21 cellular contexts compared by ENCODE assay signal in the genomic region with DNA sequence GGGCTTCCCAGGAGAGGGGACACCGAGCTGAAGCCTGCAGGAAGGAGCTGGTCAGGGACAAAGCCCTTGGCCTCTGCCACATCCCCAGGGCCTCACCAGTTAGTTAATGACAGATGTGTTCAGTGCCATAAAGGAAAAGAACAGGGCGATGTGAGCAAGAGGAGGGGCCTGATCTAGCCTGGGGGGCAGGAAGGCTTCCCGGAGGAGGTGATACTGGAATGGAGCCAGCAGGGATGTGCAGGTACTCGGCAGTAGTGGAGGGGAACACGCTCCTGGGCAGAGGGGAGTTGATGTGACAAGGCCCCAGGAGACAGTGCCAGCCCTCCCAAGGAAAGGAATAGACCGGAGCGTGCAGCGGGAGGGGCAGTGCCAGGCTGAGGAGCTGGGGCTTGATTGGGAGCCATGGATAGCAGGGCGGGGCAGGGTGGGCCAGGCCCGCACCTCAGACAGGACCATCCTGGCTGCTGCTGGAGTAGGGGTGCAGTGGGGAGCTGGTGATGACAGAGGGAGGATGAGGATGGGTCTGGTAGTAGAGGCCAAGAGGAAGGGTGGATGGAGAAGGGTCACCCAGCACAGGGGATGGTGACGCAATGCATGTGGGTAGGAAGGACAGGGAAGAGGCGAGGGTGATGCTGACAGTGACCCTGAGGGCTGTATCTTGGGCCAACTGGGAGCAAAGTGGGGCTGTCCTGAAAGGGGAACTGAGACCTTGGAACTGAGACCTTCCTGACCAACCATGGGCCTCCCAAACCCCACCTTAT. TPM values are rescaled to one million over a fixed set of nuclear protein-coding genes. Genes with fewer than 3 reads are reported as not detected.
DNase-seq lines count a peak whose midpoint lies in the region; TF ChIP-seq lines count a peak whose summit lies in the region.
"Had no signal": no experiment of that assay in that cellular context is flagged by ENCODE, and none has a peak within 500 bp of the region (broad histone marks: within the 10 kb centered on the region; RNA-seq: fewer than 3 reads in every experiment).

No MANE protein-coding gene starts in this region.

- no peak overlapping the region for H3K4me3 ChIP-seq in mammary epithelial cell (replicated peaks in 1 of 3; ENCODE audit: insufficient read depth in 1 of 3, low read depth in 2 of 3, low read length in 3 of 3)
- no peak overlapping the region for H3K4me3 ChIP-seq in endodermal cell (ENCODE audit: low read length)
- H3K4me3 ChIP-seq: MG63 had no signal

- H3K36me3 ChIP-seq in mammary epithelial cell (ENCODE audit: insufficient read depth, low read length) = no peaks in the 10 kb centered on the region
- no peaks in the 10 kb centered on the region for H3K36me3 ChIP-seq in endodermal cell (ENCODE audit: control insufficient read depth, insufficient read depth, low read length)

- no TSS peak for BruUV-seq in MCF 10A (replicated peaks; lab: Mats Ljungman, UMichigan)
- BruUV-seq in mammary epithelial cell (replicated peaks; lab: Mats Ljungman, UMichigan) = no TSS peak

- intact Hi-C loops in MCF 10A (cut with micrococcal nuclease) (no loop called here), mammary epithelial cell (cut with micrococcal nuclease) (no loop called here)
- intact Hi-C loops in dendritic cell treated with granulocyte-macrophage colony-stimulating factor and Interleukin-4, amounts not matched to agents 40 ng/mL and 50 ng/mL, for 4 days (cut with micrococcal nuclease) = no loop called here

- peaks cover 27% of the 10 kb centered on the region for H3K79me2 ChIP-seq in mammary epithelial cell (ENCODE audit: insufficient read depth, low read length)

- H4K20me1 ChIP-seq in mammary epithelial cell (ENCODE audit: insufficient read depth, low read length) = no peaks in the 10 kb centered on the region

- TF ChIP-seq RAD21 in Ishikawa (IDR thresholded peaks at IDR 0.05; ENCODE audit: low read depth) = no peak

- CTCF ChIA-PET in MCF 10A (lab: Yijun Ruan, JAX) = interaction anchor here (1.1 kb wide), 1 partner anchor 62 kb away, joined by 4 read pairs; no protein-coding TSS in a partner anchor
- CTCF ChIA-PET in mammary epithelial cell (lab: Charles Lee; ENCODE audit: low non-redundant PET) = no interaction called here

- H3K4me2 ChIP-seq in mammary epithelial cell (ENCODE audit: insufficient read depth, low read depth, low read length) = no peak overlapping the region

- no peaks in the 10 kb centered on the region for H3K27me3 Mint-ChIP-seq in MCF 10A (ENCODE audit: insufficient read depth, unreplicated experiment)
- no peaks in the 10 kb centered on the region for H3K27me3 Mint-ChIP-seq in dendritic cell treated with granulocyte-macrophage colony-stimulating factor and Interleukin-4, amounts not matched to agents 40 ng/mL and 50 ng/mL, for 4 days
- no peaks in the 10 kb centered on the region for H3K27me3 Mint-ChIP-seq in type B pancreatic cell
- peaks cover 6% of the 10 kb centered on the region for H3K27me3 Mint-ChIP-seq in endodermal cell (ENCODE audit: insufficient read depth)
- H3K27me3 Mint-ChIP-seq: CD4-positive, CD25-positive, alpha-beta regulatory T cell had no signal

- 74% methylated on average over 7 of the region's 12 CpGs for WGBS in mammary epithelial cell (ENCODE audit: low coverage, missing lambda C conversion rate)
- 96% methylated on average over 10 to 12 of the region's 12 CpGs for WGBS in endodermal cell (ENCODE audit: insufficient coverage in 1 of 2, insufficient read length in 1 of 2), 2 experiments

- H3K9ac ChIP-seq in mammary epithelial cell (ENCODE audit: insufficient read depth, low read length) = no peak overlapping the region
- H3K9ac ChIP-seq in endodermal cell (ENCODE audit: extremely low read depth, low read length, poor library complexity, severe bottlenecking) = no peak overlapping the region

- H3K4me3 Mint-ChIP-seq in MCF 10A (ENCODE audit: unreplicated experiment) (no peak overlapping the region), type B pancreatic cell (peak overlapping the region; percentile 20), endodermal cell (no peak overlapping the region)
- no peak overlapping the region for H3K4me3 Mint-ChIP-seq in dendritic cell treated with granulocyte-macrophage colony-stimulating factor and Interleukin-4, amounts not matched to agents 40 ng/mL and 50 ng/mL, for 4 days
- H3K4me3 Mint-ChIP-seq: CD4-positive, CD25-positive, alpha-beta regulatory T cell; H9 had no signal

- H3K4me1 ChIP-seq in mammary epithelial cell (ENCODE audit: insufficient read depth, low read length) (peaks cover 14% of the 10 kb centered on the region), endodermal cell (ENCODE audit: control insufficient read depth, insufficient read depth, low read length) (no peaks in the 10 kb centered on the region)

- H3K36me3 Mint-ChIP-seq in MCF 10A (ENCODE audit: insufficient read depth, unreplicated experiment) = peaks cover 40% of the 10 kb centered on the region
- H3K36me3 Mint-ChIP-seq in dendritic cell treated with granulocyte-macrophage colony-stimulating factor and Interleukin-4, amounts not matched to agents 40 ng/mL and 50 ng/mL, for 4 days (ENCODE audit: low read depth) = peaks cover 77% of the 10 kb centered on the region
- H3K36me3 Mint-ChIP-seq in type B pancreatic cell = peaks cover 7% of the 10 kb centered on the region
- peaks cover 7% of the 10 kb centered on the region for H3K36me3 Mint-ChIP-seq in endodermal cell (ENCODE audit: low read depth)

- H3K4me1 Mint-ChIP-seq in MCF 10A (ENCODE audit: insufficient read depth, unreplicated experiment) (peaks cover 18% of the 10 kb centered on the region), type B pancreatic cell (ENCODE audit: unreplicated experiment) (no peaks in the 10 kb centered on the region), endodermal cell (no peaks in the 10 kb centered on the region)
- H3K4me1 Mint-ChIP-seq in dendritic cell treated with granulocyte-macrophage colony-stimulating factor and Interleukin-4, amounts not matched to agents 40 ng/mL and 50 ng/mL, for 4 days (ENCODE audit: low read depth) = peaks cover 86% of the 10 kb centered on the region

- H3K9me3 Mint-ChIP-seq in MCF 10A (ENCODE audit: unreplicated experiment) = peaks cover 8% of the 10 kb centered on the region
- H3K9me3 Mint-ChIP-seq in dendritic cell treated with granulocyte-macrophage colony-stimulating factor and Interleukin-4, amounts not matched to agents 40 ng/mL and 50 ng/mL, for 4 days = no peaks in the 10 kb centered on the region
- no peaks in the 10 kb centered on the region for H3K9me3 Mint-ChIP-seq in type B pancreatic cell
- no peaks in the 10 kb centered on the region for H3K9me3 Mint-ChIP-seq in endodermal cell
- H3K9me3 Mint-ChIP-seq: H9 had no signal

- no peak for TF ChIP-seq EP300 in Ishikawa (IDR thresholded peaks at IDR 0.05; ENCODE audit: borderline replicate concordance)

- H3K27ac Mint-ChIP-seq in MCF 10A (ENCODE audit: low read depth, unreplicated experiment) (peak overlapping the region; percentile 43), type B pancreatic cell (no peak overlapping the region), endodermal cell (no peak overlapping the region)
- H3K27ac Mint-ChIP-seq in dendritic cell treated with granulocyte-macrophage colony-stimulating factor and Interleukin-4, amounts not matched to agents 40 ng/mL and 50 ng/mL, for 4 days = peak overlapping the region; percentile 78

- dilution Hi-C loops in mammary epithelial cell (cut with HindIII; ENCODE audit: low sequenced_read_pairs) = no loop called here

- H3K27ac ChIP-seq in mammary epithelial cell (ENCODE audit: insufficient read depth, low read depth, low read length) = no peak overlapping the region
- H3K27ac ChIP-seq in endodermal cell (ENCODE audit: low read depth, low read length) = no peak overlapping the region

- H3K27me3 ChIP-seq in mammary epithelial cell (ENCODE audit: insufficient read depth, low read length) (no peaks in the 10 kb centered on the region), endodermal cell (ENCODE audit: control insufficient read depth, insufficient read depth, low read length, poor library complexity, severe bottlenecking) (no peaks in the 10 kb centered on the region)
- H3K27me3 ChIP-seq: MG63 had no signal

- no peak overlapping the region for H2AFZ ChIP-seq in mammary epithelial cell (ENCODE audit: low read depth, low read length)

- POLR2A ChIA-PET in MCF 10A (lab: Yijun Ruan, JAX) = interaction anchor here (0.7 to 1.7 kb wide), 3 partner anchors 11 to 53 kb away, joined by 3 to 4 read pairs (median 3); no protein-coding TSS in a partner anchor

- no peaks in the 10 kb centered on the region for H3K9me3 ChIP-seq in mammary epithelial cell (replicated peaks; ENCODE audit: insufficient read depth, low read length)
- H3K9me3 ChIP-seq in endodermal cell (ENCODE audit: control insufficient read depth, low read length) = no peaks in the 10 kb centered on the region
- H3K9me3 ChIP-seq: Caco-2, MG63 had no signal

- in situ Hi-C loops in mammary epithelial cell (cut with MboI; ENCODE audit: low sequenced_read_pairs in 2 of 2) = no loop called here

- TF ChIP-seq CTCF in MCF 10A (IDR thresholded peaks at IDR 0.05; ENCODE audit: unreplicated experiment) (no peak), mammary epithelial cell (conservative IDR thresholded peaks at IDR 0.05 in 1 of 2, IDR thresholded peaks at IDR 0.05 in 1 of 2; ENCODE audit: extremely low read depth in 1 of 2, insufficient read depth in 1 of 2, low read depth in 1 of 2, low read length in 2 of 2) (no peak), type B pancreatic cell (conservative IDR thresholded peaks at IDR 0.05) (no peak), endodermal cell (conservative IDR thresholded peaks at IDR 0.05) (no peak)

- no peak for DNase-seq in MCF 10A (ENCODE audit: unreplicated experiment)
- DNase-seq in mammary epithelial cell = no peak
- DNase-seq in type B pancreatic cell (ENCODE audit: extremely low spot score, unreplicated experiment) = no peak
- no peak for DNase-seq in NCI-H1105 (lab: John Stamatoyannopoulos, UW)
- no peak for DNase-seq in NCI-H146 (lab: John Stamatoyannopoulos, UW)
- DNase-seq in endodermal cell = no peak
- DNase-seq: Caco-2; CD4-positive, CD25-positive, alpha-beta regulatory T cell; H9; MG63; NCI-H1930; NCI-H2171; NCI-H446 treated with DMSO at 0.1 percent for 48 hours; NK-92 treated with Interleukin-12 subunit alpha and Interleukin-12 subunit beta, amount 100 ng/mL, for 24 hours; SIG-M5; SW 1271 had no signal

RNA-seq across cellular contexts. Expression of gene C19orf33, which starts 4.1 kb away (rescaled TPM):
- 343 and 381 TPM in 2 replicates for total RNA-seq in MCF 10A (2022)
- 100 to 1,000 TPM in 1 of 2 donors, 10 to 100 TPM in 1; 39.7 to 162 TPM for total RNA-seq in mammary epithelial cell
- polyA plus RNA-seq in mammary epithelial cell = 445 TPM
- 5.5 TPM for polyA minus RNA-seq in mammary epithelial cell
- total RNA-seq in type B pancreatic cell (ENCODE audit: low replicate concordance) = 46.8 and 270 TPM in 2 replicates
- total RNA-seq in endodermal cell = 10 to 100 TPM in 1 of 2 donors, 1 to 10 TPM in 1; 2.9 to 13.2 TPM
- polyA plus RNA-seq in endodermal cell (2013, experiment 1 of 2) = not detected
- polyA plus RNA-seq in endodermal cell (2013, experiment 2 of 2) = not detected
- total RNA-seq: A673; CD4-positive, CD25-positive, alpha-beta regulatory T cell; H9; OCI-LY7; RPMI7951 had no signal
- polyA plus RNA-seq: CD4-positive, CD25-positive, alpha-beta regulatory T cell had no signal

RNA-seq across cellular contexts. Expression of gene YIF1B, which starts 7.6 kb away (rescaled TPM):
- 49.2 and 60.3 TPM in 2 replicates for total RNA-seq in MCF 10A (2022)
- total RNA-seq in mammary epithelial cell = 10 to 100 TPM; 43.8 to 74.7 TPM
- polyA plus RNA-seq in mammary epithelial cell = 44.8 TPM
- 20.7 TPM for polyA minus RNA-seq in mammary epithelial cell
- total RNA-seq in type B pancreatic cell (ENCODE audit: low replicate concordance) = 41.0 and 42.9 TPM in 2 replicates
- 10 to 100 TPM; 68.6 to 74.6 TPM for total RNA-seq in endodermal cell
- polyA plus RNA-seq in endodermal cell (2013, experiment 1 of 2) = 97.3 TPM
- polyA plus RNA-seq in endodermal cell (2013, experiment 2 of 2) = 90.6 TPM

RNA-seq across cellular contexts. Expression of gene KCNK6, which starts 11.5 kb away (rescaled TPM):
- 5.3 and 6.2 TPM in 2 replicates for total RNA-seq in MCF 10A (2022)
- 10 to 100 TPM; 14.2 to 46.6 TPM for total RNA-seq in mammary epithelial cell
- 17.8 TPM for polyA plus RNA-seq in mammary epithelial cell
- 3.0 TPM for polyA minus RNA-seq in mammary epithelial cell
- 5.2 and 14.4 TPM in 2 replicates for total RNA-seq in type B pancreatic cell (ENCODE audit: low replicate concordance)
- total RNA-seq in endodermal cell = 1 to 10 TPM; 5.1 to 8.9 TPM
- 2.2 TPM for polyA plus RNA-seq in endodermal cell (2013, experiment 1 of 2)
- polyA plus RNA-seq in endodermal cell (2013, experiment 2 of 2) = 2.1 TPM
- total RNA-seq: A673 had no signal

RNA-seq across cellular contexts. Expression of gene CATSPERG, which starts 27.4 kb away (rescaled TPM):
- total RNA-seq in MCF 10A (2022) (1.4 and 4.5 TPM in 2 replicates), mammary epithelial cell (1 to 10 TPM in 1 of 2 donors, under 1 TPM in 1; 0.83 to 2.8 TPM), type B pancreatic cell (ENCODE audit: low replicate concordance) (5.2 and 11.9 TPM in 2 replicates), endodermal cell (1 to 10 TPM; 2.5 to 8.9 TPM)
- polyA plus RNA-seq in mammary epithelial cell = 0.96 TPM
- polyA minus RNA-seq in mammary epithelial cell = not detected
- polyA plus RNA-seq in endodermal cell (2013, experiment 1 of 2) = 3.5 TPM
- polyA plus RNA-seq in endodermal cell (2013, experiment 2 of 2) = 3.4 TPM
- total RNA-seq: RPMI7951 had no signal

RNA-seq across cellular contexts. Expression of gene SPINT2, which starts 43.8 kb away (rescaled TPM):
- total RNA-seq in MCF 10A (2022) = 277 and 333 TPM in 2 replicates
- 100 to 1,000 TPM; 775 to 871 TPM for total RNA-seq in mammary epithelial cell
- polyA plus RNA-seq in mammary epithelial cell = 333 TPM
- polyA minus RNA-seq in mammary epithelial cell = 334 TPM
- 243 and 526 TPM in 2 replicates for total RNA-seq in type B pancreatic cell (ENCODE audit: low replicate concordance)
- 100 to 1,000 TPM; 415 to 487 TPM for total RNA-seq in endodermal cell
- 136 TPM for polyA plus RNA-seq in endodermal cell (2013, experiment 1 of 2)
- 110 TPM for polyA plus RNA-seq in endodermal cell (2013, experiment 2 of 2)
- total RNA-seq: A673 had no signal

Comparison
In these comparisons a context has a peak if more than half of its experiments do, and no peak if none do; other contexts are left out.
1. H3K27ac Mint-ChIP-seq: peak in MCF 10A (single experiment) and dendritic cell treated with granulocyte-macrophage colony-stimulating factor and Interleukin-4, amounts not matched to agents 40 ng/mL and 50 ng/mL, for 4 days (single experiment); none in type B pancreatic cell (single experiment) and endodermal cell (single experiment).